ENCODE assay signal across 19 cellular contexts in genomic region chr6:47202638-47203037, GRCh38.
DNase-seq lines count a peak whose midpoint lies in the region; ATAC-seq, FAIRE-seq and TF ChIP-seq lines count a peak whose summit lies in the region.
"Had no signal": no experiment of that assay in that cellular context is flagged by ENCODE, and none has a peak within 500 bp of the region (broad histone marks: within the 10 kb centered on the region; RNA-seq: fewer than 3 reads in every experiment).

No MANE protein-coding gene starts in this region.

- H3K9me3 ChIP-seq in Loucy (ENCODE audit: insufficient read depth, low read depth, low read length) (no peaks in the 10 kb centered on the region), small intestine (ENCODE audit: control insufficient read depth, low read depth) (no peaks in the 10 kb centered on the region)

- H3K27ac ChIP-seq in small intestine (ENCODE audit: low read depth in 1 of 2, low read length in 1 of 2): no peak overlapping the region
- H3K27ac ChIP-seq: 22Rv1, C4-2B had no signal

- H3F3A ChIP-seq in Loucy (ENCODE audit: low read depth): no peaks in the 10 kb centered on the region

- H3K36me3 Mint-ChIP-seq in activated T-cell treated with anti-CD3 and anti-CD28 coated beads, Interleukin-2, amount 50 U/mL, for 72 hours (ENCODE audit: insufficient read depth in 2 of 2): peaks cover 2 to 6% of the 10 kb centered on the region in 2 donors
- H3K36me3 Mint-ChIP-seq in activated T-cell treated with anti-CD3 and anti-CD28 coated beads, Interleukin-2, amount 50 U/mL, for 24 hours (ENCODE audit: low read depth): no peaks in the 10 kb centered on the region

- H3K27ac Mint-ChIP-seq in activated T-cell treated with anti-CD3 and anti-CD28 coated beads, Interleukin-2, amount 50 U/mL, for 72 hours: peak overlapping the region; percentile 5
- no peak overlapping the region for H3K27ac Mint-ChIP-seq in activated T-cell treated with anti-CD3 and anti-CD28 coated beads, Interleukin-2, amount 50 U/mL, for 24 hours

- peak overlapping the region; percentile 56 for H3K4me2 ChIP-seq in Loucy (ENCODE audit: low read depth, low read length, poor library complexity, severe bottlenecking)

- TF ChIP-seq CTCF in Loucy (conservative IDR thresholded peaks at IDR 0.05; ENCODE audit: low read length): no peak

- H3K4me1 Mint-ChIP-seq in activated T-cell treated with anti-CD3 and anti-CD28 coated beads, Interleukin-2, amount 50 U/mL, for 72 hours (ENCODE audit: low read depth): peaks cover 35% of the 10 kb centered on the region
- H3K4me1 Mint-ChIP-seq in activated T-cell treated with anti-CD3 and anti-CD28 coated beads, Interleukin-2, amount 50 U/mL, for 24 hours (ENCODE audit: low read depth): peaks cover 30% of the 10 kb centered on the region

- H3K9ac ChIP-seq in Loucy (ENCODE audit: low read depth, low read length, poor library complexity, severe bottlenecking): peak overlapping the region; percentile 34

- intact Hi-C loops in cardiac septum (cut with DNase I): no loop called here

- peak; percentile 41 to 49 for ATAC-seq in activated T-cell treated with anti-CD3 and anti-CD28 coated beads, Interleukin-2, amount 50 U/mL, for 72 hours (replicated peaks in 1 of 2)
- ATAC-seq in GM19438 (IDR thresholded peaks at IDR 0.05; ENCODE audit: low read depth, unreplicated experiment) (peak; percentile 17), HG03571 (IDR thresholded peaks at IDR 0.05; ENCODE audit: unreplicated experiment) (no peak)
- ATAC-seq: HCT116 had no signal

- H3K4me1 ChIP-seq in Loucy (ENCODE audit: insufficient read depth, low read length, poor library complexity, severe bottlenecking) (peaks cover 56% of the 10 kb centered on the region), small intestine (ENCODE audit: control insufficient read depth in 2 of 2, insufficient read depth in 1 of 2, low read depth in 1 of 2, low read length in 1 of 2) (peaks cover 0 to 3% of the 10 kb centered on the region in 2 donors)

- DNase-seq in activated T-cell treated with anti-CD3 and anti-CD28 coated beads, Interleukin-2, amount 50 U/mL, for 72 hours: no peak
- no peak for DNase-seq in activated T-cell treated with anti-CD3 and anti-CD28 coated beads, Interleukin-2, amount 50 U/mL, for 24 hours
- DNase-seq in small intestine (peak; percentile 65), NAMALWA (ENCODE audit: low spot score) (no peak), cardiac septum (ENCODE audit: low spot score) (no peak)
- DNase-seq: GF-D8, IMR-90, NCI-H1048, NCI-H146, NCI-H2227 treated with DMSO at 0.1 percent for 48 hours, NCI-H524 treated with DMSO at 0.1 percent for 48 hours, SIG-M5 had no signal

- FAIRE-seq in small intestine (lab: Jason Lieb, UNC): no peak
- FAIRE-seq: D721Med had no signal

- peaks cover 7% of the 10 kb centered on the region for H3K27me3 Mint-ChIP-seq in activated T-cell treated with anti-CD3 and anti-CD28 coated beads, Interleukin-2, amount 50 U/mL, for 72 hours (ENCODE audit: low read depth)
- H3K27me3 Mint-ChIP-seq in activated T-cell treated with anti-CD3 and anti-CD28 coated beads, Interleukin-2, amount 50 U/mL, for 24 hours: no peaks in the 10 kb centered on the region

- H2AFZ ChIP-seq in Loucy (ENCODE audit: low read length): peak overlapping the region; percentile 11; the same call in 1 of the 2 replicates

- H3K79me2 ChIP-seq in Loucy (ENCODE audit: insufficient read depth, low read length): no peaks in the 10 kb centered on the region

- peaks cover 4 to 8% of the 10 kb centered on the region in 2 donors for H3K9me3 Mint-ChIP-seq in activated T-cell treated with anti-CD3 and anti-CD28 coated beads, Interleukin-2, amount 50 U/mL, for 72 hours
- H3K9me3 Mint-ChIP-seq in activated T-cell treated with anti-CD3 and anti-CD28 coated beads, Interleukin-2, amount 50 U/mL, for 24 hours: no peaks in the 10 kb centered on the region

- H3K4me3 Mint-ChIP-seq in activated T-cell treated with anti-CD3 and anti-CD28 coated beads, Interleukin-2, amount 50 U/mL, for 72 hours: peak overlapping the region in 1 of 2 donors; percentile 11
- no peak overlapping the region for H3K4me3 Mint-ChIP-seq in activated T-cell treated with anti-CD3 and anti-CD28 coated beads, Interleukin-2, amount 50 U/mL, for 24 hours

- H3K4me3 ChIP-seq in Loucy (ENCODE audit: low read length, poor library complexity, severe bottlenecking) (no peak overlapping the region), small intestine (ENCODE audit: low read depth in 1 of 2, low read length in 2 of 2) (no peak overlapping the region)

- H3K9me2 ChIP-seq in Loucy (replicated peaks; ENCODE audit: low read depth, low read length): no peaks in the 10 kb centered on the region

- no peaks in the 10 kb centered on the region for H3K27me3 ChIP-seq in Loucy (ENCODE audit: insufficient read depth, low read length, poor library complexity, severe bottlenecking)
- no peaks in the 10 kb centered on the region for H3K27me3 ChIP-seq in small intestine (ENCODE audit: control insufficient read depth in 2 of 2, insufficient read depth in 2 of 2, low read length in 2 of 2)

- no peaks in the 10 kb centered on the region for H3K36me3 ChIP-seq in Loucy (ENCODE audit: insufficient read depth, low read length)
- H3K36me3 ChIP-seq in small intestine (ENCODE audit: control insufficient read depth in 2 of 2, insufficient read depth in 2 of 2, low read length in 2 of 2): no peaks in the 10 kb centered on the region

- H4K20me1 ChIP-seq in Loucy (ENCODE audit: insufficient read depth, low read length, poor library complexity, severe bottlenecking): no peaks in the 10 kb centered on the region

- 61 to 81% (median 61%) methylated on average over 2 of the region's 2 CpGs for WGBS in small intestine, 3 donors
